In genomic region chr17:32316653-32317052, GRCh38 we compare ENCODE assay signal across 3 cellular contexts. TPM values are rescaled to one million over a fixed set of nuclear protein-coding genes. Genes with fewer than 3 reads are reported as not detected.
"Had no signal": no experiment of that assay in that cellular context is flagged by ENCODE, and none has a peak within 500 bp of the region (broad histone marks: within the 10 kb centered on the region; RNA-seq: fewer than 3 reads in every experiment).

No MANE protein-coding gene starts in this region.

RNA-seq across cellular contexts. Expression of gene RHBDL3, which starts 51.0 kb away (rescaled TPM):
- total RNA-seq: activated naive CD4-positive, alpha-beta T cell treated with anti-CD3 and anti-CD28 coated beads for 36 hours; ascending aorta; bronchial epithelial cell had no signal
